ENCODE assay signal across 10 cellular contexts in the genomic region with DNA sequence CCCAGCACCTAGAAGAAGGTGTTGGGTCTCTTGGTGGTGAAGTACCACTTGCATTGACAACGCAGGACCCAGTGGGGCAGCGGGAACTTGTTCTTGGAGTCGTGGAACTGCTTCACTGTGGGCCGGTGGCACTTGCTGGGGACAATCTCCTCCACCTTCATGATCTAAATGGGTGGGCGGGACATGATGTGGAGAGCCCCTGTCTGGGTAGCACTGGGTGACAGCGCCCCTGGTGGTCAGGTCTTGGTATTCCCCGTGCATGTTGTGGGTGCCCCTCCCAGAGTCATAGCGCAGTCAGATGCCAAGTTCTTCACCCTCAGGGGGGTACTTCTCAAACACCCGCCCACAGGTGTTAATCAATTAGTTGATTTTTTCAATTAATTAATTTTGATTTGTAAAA.
A peak's percentile ranks its signal among the peaks of the same experiment; 100 is the strongest.
DNase-seq lines count a peak whose midpoint lies in the region; ATAC-seq and TF ChIP-seq lines count a peak whose summit lies in the region.
"Had no signal": no experiment of that assay in that cellular context is flagged by ENCODE, and none has a peak within 500 bp of the region (broad histone marks: within the 10 kb centered on the region; RNA-seq: fewer than 3 reads in every experiment).

No MANE protein-coding gene starts in this region.

- no peaks in the 10 kb centered on the region for H3K27me3 Mint-ChIP-seq in Calu3 (ENCODE audit: unreplicated experiment)

- H3K18ac ChIP-seq in mesendoderm (ENCODE audit: low read length) = no peak overlapping the region

- no TSS peak for BruUV-seq in Calu3 (replicated peaks; lab: Mats Ljungman, UMichigan)

- H4K8ac ChIP-seq in mesendoderm (ENCODE audit: low read depth, low read length) = no peak overlapping the region

- TF ChIP-seq POLR2A in uterus (IDR thresholded peaks at IDR 0.05) = no peak

- no peak for ATAC-seq in RWPE2 (ENCODE audit: low read depth)
- ATAC-seq: Right ventricle myocardium inferior had no signal

- no peak overlapping the region for H4K5ac ChIP-seq in mesendoderm (ENCODE audit: low read length)

- intact Hi-C loops in Calu3 (cut with micrococcal nuclease; ENCODE audit: unreplicated experiment) (no loop called here), uterus (cut with DNase I; ENCODE audit: low total_unique reads) (no loop called here)

- CTCF ChIA-PET in Calu3 (lab: Charles Lee) = no interaction called here

- peaks cover 2% of the 10 kb centered on the region for H3K9me3 Mint-ChIP-seq in Calu3 (ENCODE audit: low read depth, unreplicated experiment)

- H3K4me3 Mint-ChIP-seq in Calu3 (ENCODE audit: low read depth, unreplicated experiment) = no peak overlapping the region

- H3K4me1 Mint-ChIP-seq in Calu3 (ENCODE audit: low read depth, unreplicated experiment) = no peaks in the 10 kb centered on the region

- H3K4me3 ChIP-seq in RWPE2 (ENCODE audit: severe bottlenecking) (no peak overlapping the region), mesendoderm (ENCODE audit: low read length) (no peak overlapping the region), uterus (no peak overlapping the region)
- H3K4me3 ChIP-seq: adrenal gland had no signal

- no peak overlapping the region for H3K9ac ChIP-seq in mesendoderm (ENCODE audit: low read length)

- H3K4me2 ChIP-seq in mesendoderm (ENCODE audit: low read length) = no peak overlapping the region

- no peaks in the 10 kb centered on the region for H3K79me2 ChIP-seq in mesendoderm (ENCODE audit: control insufficient read depth, insufficient read depth, low read length)

- H3K36me3 Mint-ChIP-seq in Calu3 (ENCODE audit: insufficient read depth, unreplicated experiment) = no peaks in the 10 kb centered on the region

- H3K27ac ChIP-seq in RWPE2 (ENCODE audit: poor library complexity, severe bottlenecking) (no peak overlapping the region), mesendoderm (ENCODE audit: low read depth, low read length) (no peak overlapping the region), uterus (no peak overlapping the region)
- H3K27ac ChIP-seq: adrenal gland had no signal

- H2AK5ac ChIP-seq in mesendoderm (ENCODE audit: low read length) = no peak overlapping the region

- H3K36me3 ChIP-seq in RWPE2 (ENCODE audit: low read depth) (no peaks in the 10 kb centered on the region), mesendoderm (ENCODE audit: control insufficient read depth, insufficient read depth, low read length) (no peaks in the 10 kb centered on the region), uterus (no peaks in the 10 kb centered on the region)
- H3K36me3 ChIP-seq: adrenal gland had no signal

- H2BK15ac ChIP-seq in mesendoderm (replicated peaks; ENCODE audit: low read depth) = no peak overlapping the region

- no peak overlapping the region for H3K23ac ChIP-seq in mesendoderm (ENCODE audit: low read length)

- no peak overlapping the region for H3K56ac ChIP-seq in mesendoderm (ENCODE audit: low read length)

- H2BK5ac ChIP-seq in mesendoderm (ENCODE audit: low read length) = no peak overlapping the region

- WGBS in mesendoderm (ENCODE audit: extremely low coverage, insufficient coverage, low lambda C conversion rate) = no CpG with 5 or more reads among the region's 9 CpGs

- H3K79me1 ChIP-seq in mesendoderm (ENCODE audit: low read length) = no peaks in the 10 kb centered on the region

- TF ChIP-seq CTCF in Calu3 (IDR thresholded peaks at IDR 0.05; ENCODE audit: unreplicated experiment) (no peak), GM20000 (IDR thresholded peaks at IDR 0.05; ENCODE audit: extremely low read depth, missing control alignments) (peak; percentile 10), RWPE2 (IDR thresholded peaks at IDR 0.05; ENCODE audit: poor library complexity, severe bottlenecking) (peak; percentile 47), uterus (IDR thresholded peaks at IDR 0.05) (no peak)

- H3K4me1 ChIP-seq in RWPE2 (ENCODE audit: insufficient read depth, poor library complexity, severe bottlenecking) (no peaks in the 10 kb centered on the region), mesendoderm (ENCODE audit: control insufficient read depth, low read depth, low read length) (no peaks in the 10 kb centered on the region), uterus (no peaks in the 10 kb centered on the region)
- H3K4me1 ChIP-seq: adrenal gland had no signal

- H2BK120ac ChIP-seq in mesendoderm (ENCODE audit: low read depth, low read length) = no peak overlapping the region

- peaks cover 7% of the 10 kb centered on the region for H3K27me3 ChIP-seq in RWPE2 (ENCODE audit: insufficient read depth, poor library complexity, severe bottlenecking)
- H3K27me3 ChIP-seq in mesendoderm (ENCODE audit: insufficient read depth, low read length, poor library complexity) = no peaks in the 10 kb centered on the region
- H3K27me3 ChIP-seq in uterus = no peaks in the 10 kb centered on the region
- H3K27me3 ChIP-seq: adrenal gland had no signal

- no peaks in the 10 kb centered on the region for H3K9me3 ChIP-seq in RWPE2 (ENCODE audit: severe bottlenecking)
- no peaks in the 10 kb centered on the region for H3K9me3 ChIP-seq in uterus
- H3K9me3 ChIP-seq: adrenal gland had no signal

- H3K4ac ChIP-seq in mesendoderm (ENCODE audit: low read depth, low read length) = no peak overlapping the region

- DNase-seq in Calu3 (peak; percentile 21), GM20000 (ENCODE audit: low spot score) (peak; percentile 8), RWPE2 (ENCODE audit: low spot score) (no peak), mesendoderm (peak; percentile 57), NCI-H128 (lab: John Stamatoyannopoulos, UW; ENCODE audit: unreplicated experiment) (no peak), NOMO-1 treated with dmso at 0.1 percent for 144 hours (lab: John Stamatoyannopoulos, UW; ENCODE audit: unreplicated experiment) (no peak), uterus (no peak), midbrain (lab: John Stamatoyannopoulos, UW) (no peak)
- DNase-seq: adrenal gland had no signal

- H3K27ac Mint-ChIP-seq in Calu3 (ENCODE audit: unreplicated experiment) = no peak overlapping the region

Comparison
In these comparisons a context has a peak if more than half of its experiments do, and no peak if none do; other contexts are left out.
1. DNase-seq: peak in Calu3 (single experiment), GM20000 (single experiment) and mesendoderm (single experiment); none in RWPE2 (single experiment), NCI-H128 (single experiment), NOMO-1 treated with dmso at 0.1 percent for 144 hours (single experiment), uterus (0 of 2) and midbrain (single experiment).
2. CTCF ChIP-seq: peak in GM20000 (single experiment) and RWPE2 (single experiment); none in Calu3 (single experiment) and uterus (0 of 4).